In the genomic region with DNA sequence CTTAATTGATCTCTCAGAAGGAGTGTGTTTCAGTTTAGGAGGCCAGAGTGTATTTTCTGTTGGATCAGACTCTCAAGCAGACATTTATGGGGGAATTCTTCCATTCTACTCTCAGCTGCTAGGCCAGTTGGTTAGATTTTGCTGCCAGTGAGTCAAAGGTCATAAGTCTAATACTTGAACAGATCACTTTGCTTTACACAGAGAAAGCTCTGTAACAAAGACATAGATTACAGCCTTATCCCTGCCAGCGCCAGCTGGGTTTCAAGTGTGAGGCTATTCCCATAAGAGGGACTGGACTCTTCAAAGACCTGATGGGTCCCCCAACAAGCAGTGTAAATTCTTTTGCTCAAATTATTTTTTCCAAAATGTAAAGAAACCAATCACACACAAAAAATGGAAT, we compare ENCODE assay signal across 16 cellular contexts.
A peak's percentile ranks its signal among the peaks of the same experiment; 100 is the strongest.
DNase-seq lines count a peak whose midpoint lies in the region; ATAC-seq and FAIRE-seq lines count a peak whose summit lies in the region.
"Had no signal": no experiment of that assay in that cellular context is flagged by ENCODE, and none has a peak within 500 bp of the region (broad histone marks: within the 10 kb centered on the region; RNA-seq: fewer than 3 reads in every experiment).

No MANE protein-coding gene starts in this region.

- H3K79me1 ChIP-seq in mesenchymal stem cell (replicated peaks; ENCODE audit: low read length, poor library complexity, severe bottlenecking), result no peaks in the 10 kb centered on the region

- no peak overlapping the region for H4K91ac ChIP-seq in mesenchymal stem cell (ENCODE audit: low read length)

- H2BK120ac ChIP-seq in mesenchymal stem cell (ENCODE audit: low read depth, low read length), result no peak overlapping the region

- no peak overlapping the region for H3K4ac ChIP-seq in mesenchymal stem cell (ENCODE audit: low read depth in 1 of 2, low read length in 2 of 2)

- no peaks in the 10 kb centered on the region for H3K36me3 ChIP-seq in mesenchymal stem cell (ENCODE audit: control insufficient read depth in 1 of 2, insufficient read depth in 2 of 2, low read depth in 1 of 2, low read length in 2 of 2)
- H3K36me3 ChIP-seq in small intestine (ENCODE audit: control insufficient read depth in 2 of 2, insufficient read depth in 2 of 2, low read length in 2 of 2), result no peaks in the 10 kb centered on the region

- H2BK15ac ChIP-seq in mesenchymal stem cell (ENCODE audit: low read depth, poor library complexity, severe bottlenecking), result no peak overlapping the region

- in situ Hi-C loops in SK-MEL-5 (cut with HindIII; ENCODE audit: low pct_unique_long_range_greater_than_20kb, low sequenced_read_pairs), result no loop called here

- H3K9me3 ChIP-seq in mesenchymal stem cell (ENCODE audit: control insufficient read depth, low read length) (no peaks in the 10 kb centered on the region), small intestine (ENCODE audit: control insufficient read depth, low read depth) (no peaks in the 10 kb centered on the region)

- H3K18ac ChIP-seq in mesenchymal stem cell (ENCODE audit: low read depth in 1 of 2, low read length in 2 of 2), result no peak overlapping the region

- no peak overlapping the region for H3K4me2 ChIP-seq in mesenchymal stem cell (ENCODE audit: low read length, poor library complexity, severe bottlenecking)
- H3K4me2 ChIP-seq: KMS-11 had no signal

- DNase-seq in NCI-H2227 (lab: John Stamatoyannopoulos, UW; ENCODE audit: unreplicated experiment) (peak; percentile 62), SK-MEL-5 (ENCODE audit: low read depth, low spot score) (peak; percentile 23), mesenchymal stem cell (peak; percentile 49), small intestine (peak; percentile 25), activated gamma-delta T cell treated with Interleukin-2 at 50 U/mL for 16 hours (no peak)
- DNase-seq: activated CD4-positive, alpha-beta T cell treated with anti-CD3 and anti-CD28 coated beads, Interleukin-2, amount 10 ng/mL, durations not matched to agents 24 days and 14 days; activated T-cell treated with anti-CD3 and anti-CD28 coated beads for 4 hours; NCI-H1436 treated with DMSO at 0.1 percent for 48 hours; NCI-H526 treated with DMSO at 0.1 percent for 48 hours; posterior cingulate gyrus had no signal

- no peak overlapping the region for H2BK12ac ChIP-seq in mesenchymal stem cell (ENCODE audit: low read length in 2 of 2)

- no peak overlapping the region for H2AK5ac ChIP-seq in mesenchymal stem cell (ENCODE audit: low read length, severe bottlenecking)

- peak overlapping the region; percentile 14 for H3K9ac ChIP-seq in mesenchymal stem cell (ENCODE audit: low read length)
- H3K9ac ChIP-seq: KMS-11 had no signal

- H3K4me1 ChIP-seq in mesenchymal stem cell (ENCODE audit: control insufficient read depth, insufficient read depth, low read depth, low read length) (no peaks in the 10 kb centered on the region), small intestine (ENCODE audit: control insufficient read depth in 2 of 2, insufficient read depth in 1 of 2, low read depth in 1 of 2, low read length in 1 of 2) (no peaks in the 10 kb centered on the region)

- no peak overlapping the region for H3K14ac ChIP-seq in mesenchymal stem cell (ENCODE audit: low read length in 2 of 2)

- no peak overlapping the region for H3K23ac ChIP-seq in mesenchymal stem cell (ENCODE audit: low read length in 2 of 2)

- H3K27ac ChIP-seq in mesenchymal stem cell (ENCODE audit: low read length, poor library complexity, severe bottlenecking) (no peak overlapping the region), small intestine (ENCODE audit: low read depth in 1 of 2, low read length in 1 of 2) (no peak overlapping the region)
- H3K27ac ChIP-seq: C4-2B, KMS-11 had no signal

- 75% methylated on average over 1 of the region's 1 CpG for WGBS in mesenchymal stem cell
- WGBS in small intestine, 3 donors, result 24 to 50% (median 45%) methylated on average over 1 of the region's 1 CpG

- ATAC-seq in HG03571 (IDR thresholded peaks at IDR 0.05; ENCODE audit: unreplicated experiment), result no peak
- ATAC-seq in HG02973 (IDR thresholded peaks at IDR 0.05; ENCODE audit: unreplicated experiment), result no peak
- no peak for ATAC-seq in HG02885 (IDR thresholded peaks at IDR 0.05; ENCODE audit: poor library complexity, unreplicated experiment)

- H2BK5ac ChIP-seq in mesenchymal stem cell (ENCODE audit: low read depth, low read length, poor library complexity, severe bottlenecking), result no peak overlapping the region

- H3K27me3 ChIP-seq in mesenchymal stem cell (ENCODE audit: control insufficient read depth in 1 of 2, insufficient read depth in 1 of 2, low read length in 2 of 2) (no peaks in the 10 kb centered on the region), small intestine (ENCODE audit: control insufficient read depth in 2 of 2, insufficient read depth in 2 of 2, low read length in 2 of 2) (no peaks in the 10 kb centered on the region)

- FAIRE-seq in small intestine (lab: Jason Lieb, UNC), result no peak
- FAIRE-seq: islet of Langerhans had no signal

- H2AFZ ChIP-seq in mesenchymal stem cell (ENCODE audit: low read depth, low read length), result no peak overlapping the region

- H4K8ac ChIP-seq in mesenchymal stem cell (ENCODE audit: low read length), result no peak overlapping the region

- no peak overlapping the region for H3K4me3 ChIP-seq in mesenchymal stem cell (ENCODE audit: insufficient read depth in 1 of 2, low read depth in 1 of 2, low read length in 2 of 2)
- no peak overlapping the region for H3K4me3 ChIP-seq in small intestine (ENCODE audit: low read depth in 1 of 2, low read length in 2 of 2)
